Comparison of ENCODE assay signal across 16 cellular contexts in genomic region chrX:132948648-132949260, GRCh38. TPM values are rescaled to one million over a fixed set of nuclear protein-coding genes. Genes with fewer than 3 reads are reported as not detected.
DNase-seq lines count a peak whose midpoint lies in the region; ATAC-seq, FAIRE-seq and TF ChIP-seq lines count a peak whose summit lies in the region.
"Had no signal": no experiment of that assay in that cellular context is flagged by ENCODE, and none has a peak within 500 bp of the region (broad histone marks: within the 10 kb centered on the region; RNA-seq: fewer than 3 reads in every experiment).

No MANE protein-coding gene starts in this region.

- H3K4ac ChIP-seq in H1 (replicated peaks; ENCODE audit: insufficient read length, low read depth, low read length) = no peak overlapping the region

- H3K4me1 ChIP-seq in H1 (replicated peaks in 1 of 4; ENCODE audit: control insufficient read depth in 3 of 4, insufficient read depth in 4 of 4, low read length in 3 of 4) (no peaks in the 10 kb centered on the region; a peak in 1 of 7 replicates), smooth muscle cell (ENCODE audit: low read depth) (no peaks in the 10 kb centered on the region)
- H3K4me1 ChIP-seq: gastrocnemius medialis, spleen had no signal

- no peak overlapping the region for H2BK15ac ChIP-seq in H1 (ENCODE audit: low read length)

- no peak overlapping the region for H3K27ac ChIP-seq in H1 (ENCODE audit: low read depth, low read length)
- no peak overlapping the region for H3K27ac ChIP-seq in smooth muscle cell (ENCODE audit: low read depth)
- H3K27ac ChIP-seq: gastrocnemius medialis, neutrophil, spleen had no signal

- H3K36me3 ChIP-seq in H1 (ENCODE audit: control insufficient read depth in 2 of 4, insufficient read depth in 4 of 4, low read length in 3 of 4) (no peaks in the 10 kb centered on the region), smooth muscle cell (ENCODE audit: low read depth) (no peaks in the 10 kb centered on the region)
- H3K36me3 ChIP-seq: gastrocnemius medialis, neutrophil, spleen had no signal

- no peak overlapping the region for H2BK5ac ChIP-seq in H1 (ENCODE audit: low read depth, low read length)

- H3K4me3 ChIP-seq in H1 (ENCODE audit: extremely low read depth in 1 of 4, insufficient read depth in 2 of 4, low read depth in 3 of 4, low read length in 4 of 4) (no peak overlapping the region), smooth muscle cell (no peak overlapping the region)
- H3K4me3 ChIP-seq: gastrocnemius medialis, spleen had no signal

- H3K27ac Mint-ChIP-seq in activated naive CD8-positive, alpha-beta T cell treated with anti-CD3 and anti-CD28 coated beads, Interleukin-2, amount 50 U/mL, for 24 hours = no peak overlapping the region
- H3K27ac Mint-ChIP-seq: activated CD4-positive, alpha-beta memory T cell treated with anti-CD3 and anti-CD28 coated beads for 36 hours; activated naive CD8-positive, alpha-beta T cell; T-cell had no signal

- no peak overlapping the region for H3K4me2 ChIP-seq in H1 (ENCODE audit: insufficient read depth in 1 of 2, low read depth in 2 of 2, low read length in 2 of 2)
- no peak overlapping the region for H3K4me2 ChIP-seq in smooth muscle cell

- no peak overlapping the region for H2BK20ac ChIP-seq in H1 (ENCODE audit: low read length)

- TF ChIP-seq RAD21 in H1 (IDR thresholded peaks at IDR 0.05 in 1 of 2, conservative IDR thresholded peaks at IDR 0.05 in 1 of 2; ENCODE audit: low read depth in 2 of 2, low read length in 2 of 2) = peak; percentile 27 to 28; a peak in 2 of 4 replicates

- no peaks in the 10 kb centered on the region for H3K9me3 ChIP-seq in H1 (ENCODE audit: insufficient read depth in 2 of 2, low read depth in 1 of 2, low read length in 1 of 2)
- no peaks in the 10 kb centered on the region for H3K9me3 ChIP-seq in smooth muscle cell (replicated peaks; ENCODE audit: low read depth)
- H3K9me3 ChIP-seq: gastrocnemius medialis, neutrophil, spleen had no signal

- no peak overlapping the region for H4K8ac ChIP-seq in H1 (ENCODE audit: extremely low read depth, insufficient read depth, low read length)

- no peak overlapping the region for H3K23ac ChIP-seq in H1 (ENCODE audit: insufficient read length)

- H2BK120ac ChIP-seq in H1 (replicated peaks; ENCODE audit: low read depth, low read length) = no peak overlapping the region

- no peaks in the 10 kb centered on the region for H3K79me1 ChIP-seq in H1 (ENCODE audit: low read depth, low read length)

- no peak for TF ChIP-seq POLR2A in H1 (IDR thresholded peaks at IDR 0.05; ENCODE audit: control extremely low read depth in 1 of 2, low read depth in 2 of 2, low read length in 2 of 2)

- peak; percentile 20 for DNase-seq in SKM-1 treated with dmso at 0.1 percent for 144 hours (lab: John Stamatoyannopoulos, UW; ENCODE audit: unreplicated experiment)
- DNase-seq in SKM-1 (lab: John Stamatoyannopoulos, UW; ENCODE audit: unreplicated experiment) = no peak
- DNase-seq in H1 (ENCODE audit: low read depth in 1 of 2, low spot score in 2 of 2) = no peak
- DNase-seq in smooth muscle cell (lab: John Stamatoyannopoulos, UW; ENCODE audit: unreplicated experiment) = no peak
- no peak for DNase-seq in activated naive CD8-positive, alpha-beta T cell treated with anti-CD3 and anti-CD28 coated beads, Interleukin-2, amount 50 U/mL, for 24 hours
- DNase-seq: activated CD4-positive, alpha-beta memory T cell treated with anti-CD3 and anti-CD28 coated beads for 36 hours; AML-193; gastrocnemius medialis; NCI-H69; spleen; T-cell had no signal

- peak; percentile 73 for FAIRE-seq in H1 (lab: Jason Lieb, UNC)

- H3K27me3 Mint-ChIP-seq in activated naive CD8-positive, alpha-beta T cell treated with anti-CD3 and anti-CD28 coated beads, Interleukin-2, amount 50 U/mL, for 24 hours = peaks cover 10% of the 10 kb centered on the region

- peak; percentile 37; the same call in 1 of the 2 replicates for TF ChIP-seq CTCF in LNCAP (IDR thresholded peaks at IDR 0.05)
- peak in 2 of 3 experiments; percentile 25 to 61; a peak in 2 of 4 replicates for TF ChIP-seq CTCF in H1 (IDR thresholded peaks at IDR 0.05; ENCODE audit: control extremely low read depth in 1 of 3, insufficient read depth in 1 of 3, low read depth in 1 of 3, low read length in 3 of 3)
- TF ChIP-seq CTCF in smooth muscle cell (IDR thresholded peaks at IDR 0.05; ENCODE audit: borderline replicate concordance, insufficient read depth, poor library complexity, severe bottlenecking) = peak; percentile 22

- no peaks in the 10 kb centered on the region for H3K27me3 ChIP-seq in H1 (replicated peaks in 1 of 4; ENCODE audit: control insufficient read depth in 3 of 4, extremely low read depth in 1 of 4, insufficient read depth in 3 of 4, low read length in 3 of 4)
- no peaks in the 10 kb centered on the region for H3K27me3 ChIP-seq in smooth muscle cell (ENCODE audit: low read depth)
- H3K27me3 ChIP-seq: gastrocnemius medialis, spleen had no signal

- no peaks in the 10 kb centered on the region for H3K79me2 ChIP-seq in H1 (ENCODE audit: control insufficient read depth in 1 of 2, insufficient read depth in 2 of 2, low read length in 2 of 2)
- H3K79me2 ChIP-seq in smooth muscle cell (ENCODE audit: low read depth) = no peaks in the 10 kb centered on the region

- no peaks in the 10 kb centered on the region for H3K9me3 Mint-ChIP-seq in activated naive CD8-positive, alpha-beta T cell treated with anti-CD3 and anti-CD28 coated beads, Interleukin-2, amount 50 U/mL, for 24 hours
- H3K9me3 Mint-ChIP-seq: activated CD4-positive, alpha-beta memory T cell treated with anti-CD3 and anti-CD28 coated beads for 36 hours; T-cell had no signal

- 50% methylated on average over 4 of the region's 4 CpGs; no CpG with 5 or more reads in 1 of the 2 experiments for WGBS in H1 (ENCODE audit: extremely low coverage in 1 of 2, insufficient coverage in 1 of 2, insufficient read length in 1 of 2, insufficient replicate concordance in 2 of 2, low coverage in 1 of 2, low lambda C conversion rate in 2 of 2, missing lambda C conversion rate in 1 of 2), 2 experiments
- WGBS in smooth muscle cell (ENCODE audit: low lambda C conversion rate) = 44% methylated on average over 4 of the region's 4 CpGs

- no peak overlapping the region for H3K56ac ChIP-seq in H1 (replicated peaks; ENCODE audit: insufficient read length, low read depth, low read length)

- H3K9ac ChIP-seq in H1 (replicated peaks in 1 of 4; ENCODE audit: extremely low read depth in 1 of 4, low read depth in 3 of 4, low read length in 3 of 4) (no peak overlapping the region), smooth muscle cell (ENCODE audit: low read depth) (no peak overlapping the region)

- no peaks in the 10 kb centered on the region for H3K23me2 ChIP-seq in H1 (ENCODE audit: low read depth, low read length)

- no peak overlapping the region for H2AK5ac ChIP-seq in H1 (ENCODE audit: low read depth, low read length)

- H2AFZ ChIP-seq in H1 (ENCODE audit: low read length) (no peak overlapping the region), smooth muscle cell (ENCODE audit: low read depth) (no peak overlapping the region)

- no peak overlapping the region for H4K91ac ChIP-seq in H1 (replicated peaks; ENCODE audit: insufficient read length, low read length)

- TF ChIP-seq EP300 in H1 (IDR thresholded peaks at IDR 0.05; ENCODE audit: borderline replicate concordance in 1 of 2, low read depth in 2 of 2, low read length in 2 of 2) = no peak

- no peaks in the 10 kb centered on the region for H3K4me1 Mint-ChIP-seq in activated naive CD8-positive, alpha-beta T cell treated with anti-CD3 and anti-CD28 coated beads, Interleukin-2, amount 50 U/mL, for 24 hours
- H3K4me1 Mint-ChIP-seq: T-cell had no signal

- H4K5ac ChIP-seq in H1 (ENCODE audit: insufficient read length, low read depth, low read length) = no peak overlapping the region

- ATAC-seq in activated naive CD8-positive, alpha-beta T cell treated with anti-CD3 and anti-CD28 coated beads, Interleukin-2, amount 50 U/mL, for 24 hours = no peak
- ATAC-seq in HG02970 (IDR thresholded peaks at IDR 0.05; ENCODE audit: low FRiP score, unreplicated experiment) = no peak
- no peak for ATAC-seq in GM19397 (IDR thresholded peaks at IDR 0.05; ENCODE audit: unreplicated experiment)
- ATAC-seq: gastrocnemius medialis, T-cell had no signal

- no peak overlapping the region for H3K14ac ChIP-seq in H1 (ENCODE audit: insufficient read length)

- H2BK12ac ChIP-seq in H1 (ENCODE audit: low read depth, low read length) = no peak overlapping the region

- H3K4me3 Mint-ChIP-seq in activated naive CD8-positive, alpha-beta T cell treated with anti-CD3 and anti-CD28 coated beads, Interleukin-2, amount 50 U/mL, for 24 hours = no peak overlapping the region
- H3K4me3 Mint-ChIP-seq: activated CD4-positive, alpha-beta memory T cell treated with anti-CD3 and anti-CD28 coated beads for 36 hours; activated naive CD8-positive, alpha-beta T cell; T-cell had no signal

- CTCF ChIA-PET in H1 (lab: Charles Lee; ENCODE audit: partially characterized antibody) = interaction anchor here (0.5 to 2.6 kb wide), 40 partner anchors 8 to 509 kb away, joined by 3 to 11 read pairs (median 4); partner anchors contain the start of gene HS6ST2

- H3F3A ChIP-seq in smooth muscle cell (ENCODE audit: low read depth) = no peaks in the 10 kb centered on the region

- peaks cover 1% of the 10 kb centered on the region for H3K36me3 Mint-ChIP-seq in activated naive CD8-positive, alpha-beta T cell treated with anti-CD3 and anti-CD28 coated beads, Interleukin-2, amount 50 U/mL, for 24 hours (ENCODE audit: low read depth)
- H3K36me3 Mint-ChIP-seq: activated CD4-positive, alpha-beta memory T cell treated with anti-CD3 and anti-CD28 coated beads for 36 hours; activated naive CD8-positive, alpha-beta T cell; T-cell had no signal

- H4K20me1 ChIP-seq in H1 (replicated peaks in 1 of 2; ENCODE audit: control insufficient read depth in 1 of 2, insufficient read depth in 2 of 2, low read length in 2 of 2) (no peaks in the 10 kb centered on the region), smooth muscle cell (ENCODE audit: low read depth) (no peaks in the 10 kb centered on the region)

- POLR2A ChIA-PET in H1 (lab: Charles Lee; ENCODE audit: partially characterized antibody) = no interaction called here

- no peak overlapping the region for H3K18ac ChIP-seq in H1 (ENCODE audit: extremely low read depth, low read length)

TF ChIP-seq in H1, 55 proteins besides CTCF, POLR2A, EP300 and RAD21:
- TF ChIP-seq SAP30 (IDR thresholded peaks at IDR 0.05; ENCODE audit: insufficient read depth, insufficient replicate concordance, low read length) = no peak
- TF ChIP-seq CBX8 (IDR thresholded peaks at IDR 0.05; ENCODE audit: borderline replicate concordance, low read depth, low read length) = no peak
TF ChIP-seq in H1: peak in this region for 0.

RNA-seq across cellular contexts. Expression of gene HS6ST2, which starts 9.7 kb away (rescaled TPM):
- 3.7 and 3.9 TPM in 2 replicates for total RNA-seq in H1 (2021; fragmentation: NEBNext Ultra II Directional; extraction: Animal tissue kit (Norgen Biotek cat#: 25700))
- polyA plus RNA-seq in H1 (2011; rRNA removed) = 3.9 and 5.6 TPM in 2 replicates
- 3.4 TPM for polyA plus RNA-seq in H1 (2011; cell fraction: cytosol; rRNA removed)
- 6.2 TPM for polyA plus RNA-seq in H1 (2011; cell fraction: nucleus; rRNA removed)
- polyA plus RNA-seq in H1 (2012, experiment 1 of 2) = 2.7 to 4.1 TPM (median 3.5 TPM) in 4 replicates
- polyA plus RNA-seq in H1 (2012, experiment 2 of 2) = 0.26 TPM
- 3.7 TPM for polyA plus RNA-seq in H1 (2013, experiment 1 of 2)
- 4.3 TPM for polyA plus RNA-seq in H1 (2013, experiment 2 of 2)
- 8.6 and 8.8 TPM in 2 replicates for polyA minus RNA-seq in H1 (2011; rRNA and poly(A)+ RNA removed)
- 5.2 TPM for polyA minus RNA-seq in H1 (2011; cell fraction: cytosol; rRNA and poly(A)+ RNA removed)
- polyA minus RNA-seq in H1 (2011; cell fraction: nucleus; rRNA and poly(A)+ RNA removed) = 9.3 TPM
- 13.3 and 17.3 TPM in 2 replicates for total RNA-seq in smooth muscle cell
- polyA plus RNA-seq in smooth muscle cell = 8.1 and 12.7 TPM in 2 replicates
- total RNA-seq: T-cell had no signal
